18 cellular contexts compared by ENCODE assay signal in the genomic region with DNA sequence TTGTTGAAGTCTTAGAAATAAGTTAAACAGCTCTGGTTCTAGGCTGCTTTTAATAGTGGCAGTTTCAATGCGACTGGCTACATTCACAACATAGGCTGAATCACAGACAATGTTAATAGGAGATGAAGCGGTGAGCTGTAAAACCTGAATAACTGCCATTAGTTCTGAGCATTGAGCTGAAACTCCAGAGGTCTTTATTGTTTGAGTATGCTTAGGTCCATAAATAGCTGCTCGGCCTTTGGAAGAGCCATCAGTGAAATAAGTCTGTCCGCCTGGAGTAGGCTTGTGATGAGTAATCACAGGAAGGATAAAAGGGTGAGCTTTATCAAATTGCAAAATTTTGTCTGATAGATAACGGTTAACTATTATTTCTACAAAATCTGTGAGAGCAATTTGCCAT.
"Had no signal": no experiment of that assay in that cellular context is flagged by ENCODE, and none has a peak within 500 bp of the region (broad histone marks: within the 10 kb centered on the region; RNA-seq: fewer than 3 reads in every experiment).

No MANE protein-coding gene starts in this region.

- H3K4me2 ChIP-seq: neural progenitor cell had no signal

- H3K9ac ChIP-seq: neural progenitor cell had no signal

- H3K9me3 Mint-ChIP-seq: activated B cell treated with CpG ODN at 0.5 μM for 24 hours; activated CD4-positive, alpha-beta T cell treated with anti-CD3 and anti-CD28 coated beads, Interleukin-2, amount 10 ng/mL, durations not matched to agents 24 days and 14 days; activated naive CD8-positive, alpha-beta T cell treated with anti-CD3 and anti-CD28 coated beads for 36 hours; activated T-cell treated with anti-CD3 and anti-CD28 coated beads, Interleukin-2, amount 50 U/mL, for 72 hours; stimulated activated memory B cell treated with anti-CD40 and anti-IgM and Interleukin-4, amounts not matched to agents 10 μg/mL and 1 μg/mL and 100 μg/mL, for 72 hours; T-helper 1 cell treated with Interleukin-12 subunit alpha and Interleukin-12 subunit beta and Interleukin-4 antibody, amounts not matched to agents 30 μg/mL and 1 μg/mL, for 36 hours had no signal

- DNase-seq: activated B cell treated with CpG ODN at 0.5 μM for 24 hours; activated CD4-positive, alpha-beta T cell treated with anti-CD3 and anti-CD28 coated beads, Interleukin-2, amount 10 ng/mL, durations not matched to agents 24 days and 14 days; activated CD8-positive, alpha-beta memory T cell treated with anti-CD3 and anti-CD28 coated beads, Interleukin-2, amount 50 U/mL, for 4 hours; activated CD8-positive, alpha-beta T cell treated with anti-CD3 and anti-CD28 coated beads, Interleukin-2, amount 10 ng/mL, durations not matched to agents 7 days and 5 days; activated gamma-delta T cell treated with Interleukin-2 at 50 U/mL for 16 hours; activated naive CD8-positive, alpha-beta T cell treated with anti-CD3 and anti-CD28 coated beads for 36 hours; activated T-cell treated with anti-CD3 and anti-CD28 coated beads, Interleukin-2, amount 50 U/mL, for 72 hours; cortex of kidney; effector CD8-positive, alpha-beta T cell; foreskin keratinocyte; lower lobe of right lung; stimulated activated CD4-positive, alpha-beta T cell treated with anti-CD3 and anti-CD28 coated beads, Interleukin-12 subunit alpha, Interleukin-12 subunit beta, amount 100 ng/mL, for 4 hours; stimulated activated CD4-positive, alpha-beta T cell treated with anti-CD3 and anti-CD28 coated beads, Interleukin-2, amount 100 ng/mL, for 48 hours; thyroid gland had no signal

- FAIRE-seq: endothelial cell of umbilical vein had no signal

- H3K4me3 ChIP-seq: lower lobe of right lung, neural progenitor cell, thyroid gland had no signal

- H3K4me3 Mint-ChIP-seq: activated B cell treated with CpG ODN at 0.5 μM for 24 hours; activated CD4-positive, alpha-beta T cell treated with anti-CD3 and anti-CD28 coated beads, Interleukin-2, amount 10 ng/mL, durations not matched to agents 24 days and 14 days; activated CD8-positive, alpha-beta T cell treated with anti-CD3 and anti-CD28 coated beads, Interleukin-2, amount 10 ng/mL, durations not matched to agents 7 days and 5 days; activated naive CD8-positive, alpha-beta T cell treated with anti-CD3 and anti-CD28 coated beads for 36 hours; activated T-cell treated with anti-CD3 and anti-CD28 coated beads, Interleukin-2, amount 50 U/mL, for 72 hours; neural progenitor cell; stimulated activated memory B cell treated with anti-CD40 and anti-IgM and Interleukin-4, amounts not matched to agents 10 μg/mL and 1 μg/mL and 100 μg/mL, for 72 hours; T-helper 1 cell treated with Interleukin-12 subunit alpha and Interleukin-12 subunit beta and Interleukin-4 antibody, amounts not matched to agents 30 μg/mL and 1 μg/mL, for 36 hours had no signal

- H2AFZ ChIP-seq: neural progenitor cell had no signal

- H3K4me1 ChIP-seq: lower lobe of right lung, thyroid gland had no signal

- H3K27ac ChIP-seq: foreskin keratinocyte, lower lobe of right lung, neural progenitor cell, thyroid gland had no signal

- H3K27ac Mint-ChIP-seq: activated B cell treated with CpG ODN at 0.5 μM for 24 hours; activated CD4-positive, alpha-beta T cell treated with anti-CD3 and anti-CD28 coated beads, Interleukin-2, amount 10 ng/mL, durations not matched to agents 24 days and 14 days; activated CD8-positive, alpha-beta T cell treated with anti-CD3 and anti-CD28 coated beads, Interleukin-2, amount 10 ng/mL, durations not matched to agents 7 days and 5 days; activated naive CD8-positive, alpha-beta T cell treated with anti-CD3 and anti-CD28 coated beads for 36 hours; activated T-cell treated with anti-CD3 and anti-CD28 coated beads, Interleukin-2, amount 50 U/mL, for 72 hours; neural progenitor cell; stimulated activated memory B cell treated with anti-CD40 and anti-IgM and Interleukin-4, amounts not matched to agents 10 μg/mL and 1 μg/mL and 100 μg/mL, for 72 hours; T-helper 1 cell treated with Interleukin-12 subunit alpha and Interleukin-12 subunit beta and Interleukin-4 antibody, amounts not matched to agents 30 μg/mL and 1 μg/mL, for 36 hours had no signal

- ATAC-seq: activated CD8-positive, alpha-beta T cell treated with anti-CD3 and anti-CD28 coated beads, Interleukin-2, amount 10 ng/mL, durations not matched to agents 7 days and 5 days; activated T-cell treated with anti-CD3 and anti-CD28 coated beads, Interleukin-2, amount 50 U/mL, for 72 hours; foreskin keratinocyte; lower lobe of right lung; stimulated activated memory B cell treated with anti-CD40 and anti-IgM and Interleukin-4, amounts not matched to agents 10 μg/mL and 1 μg/mL and 100 μg/mL, for 72 hours had no signal

- H3K9me3 ChIP-seq: lower lobe of right lung, thyroid gland had no signal

- H3K27me3 ChIP-seq: foreskin keratinocyte, neural progenitor cell, thyroid gland had no signal

- H3K36me3 Mint-ChIP-seq: activated naive CD8-positive, alpha-beta T cell treated with anti-CD3 and anti-CD28 coated beads for 36 hours; stimulated activated memory B cell treated with anti-CD40 and anti-IgM and Interleukin-4, amounts not matched to agents 10 μg/mL and 1 μg/mL and 100 μg/mL, for 72 hours had no signal

- H3K4me1 Mint-ChIP-seq: activated B cell treated with CpG ODN at 0.5 μM for 24 hours had no signal

- H3K36me3 ChIP-seq: lower lobe of right lung, neural progenitor cell, thyroid gland had no signal
